1 cellular context compared by ENCODE assay signal in the genomic region with DNA sequence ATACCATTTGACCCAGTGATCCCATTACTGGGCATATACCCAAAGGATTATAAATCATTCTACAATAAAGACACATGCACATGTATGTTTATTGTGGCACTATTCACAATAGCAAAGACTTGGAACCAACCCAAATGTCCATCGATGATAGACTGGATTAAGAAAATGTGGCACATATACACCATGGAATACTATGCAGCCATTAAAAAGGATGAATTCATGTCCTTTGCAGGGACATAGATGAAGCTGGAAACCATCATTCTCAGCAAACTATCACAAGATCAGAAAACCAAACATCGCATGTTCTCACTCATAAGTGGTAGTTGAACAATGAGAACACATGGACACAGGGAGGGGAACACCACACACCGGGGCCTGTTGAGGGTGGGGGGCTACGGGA.
A peak's percentile ranks its signal among the peaks of the same experiment; 100 is the strongest.
TF ChIP-seq lines count a peak whose summit lies in the region.
"Not testable (repeated sequence)": the region's sequence is repeated elsewhere in the genome, so short reads cannot be mapped to it uniquely, and the experiment has no call there.

No MANE protein-coding gene starts in this region.

- CTCF ChIA-PET in HEK293 (lab: Yijun Ruan, JAX): interaction anchor here (0.6 to 2.7 kb wide), 3 partner anchors 10 to 140 kb away, joined by 3 to 18 read pairs (median 3); no protein-coding TSS in a partner anchor

- TF ChIP-seq CTCF in HEK293 (tag by site-specific recombination; IDR thresholded peaks at IDR 0.05): not testable (repeated sequence)

- not testable (repeated sequence) for H3K4me3 ChIP-seq in HEK293 (ENCODE audit: low read depth, low read length)

- not testable (repeated sequence) for H3K27ac ChIP-seq in HEK293 (ENCODE audit: extremely low read depth, low read depth, low read length)

- not testable (repeated sequence) for H3K4me1 ChIP-seq in HEK293 (ENCODE audit: control insufficient read depth, insufficient read depth, low read length)

- not testable (repeated sequence) for H3K36me3 ChIP-seq in HEK293 (ENCODE audit: control insufficient read depth in 2 of 2, insufficient read depth in 1 of 2, low read length in 2 of 2)

- POLR2A ChIA-PET in HEK293 (lab: Yijun Ruan, JAX): not testable (repeated sequence)

- H3K9me3 ChIP-seq in HEK293 (ENCODE audit: control insufficient read depth, insufficient read depth, low read depth, low read length): not testable (repeated sequence)

TF ChIP-seq in HEK293, 187 proteins besides CTCF, POLR2A, EP300 and RAD21:
- TF ChIP-seq, protein P1, sequence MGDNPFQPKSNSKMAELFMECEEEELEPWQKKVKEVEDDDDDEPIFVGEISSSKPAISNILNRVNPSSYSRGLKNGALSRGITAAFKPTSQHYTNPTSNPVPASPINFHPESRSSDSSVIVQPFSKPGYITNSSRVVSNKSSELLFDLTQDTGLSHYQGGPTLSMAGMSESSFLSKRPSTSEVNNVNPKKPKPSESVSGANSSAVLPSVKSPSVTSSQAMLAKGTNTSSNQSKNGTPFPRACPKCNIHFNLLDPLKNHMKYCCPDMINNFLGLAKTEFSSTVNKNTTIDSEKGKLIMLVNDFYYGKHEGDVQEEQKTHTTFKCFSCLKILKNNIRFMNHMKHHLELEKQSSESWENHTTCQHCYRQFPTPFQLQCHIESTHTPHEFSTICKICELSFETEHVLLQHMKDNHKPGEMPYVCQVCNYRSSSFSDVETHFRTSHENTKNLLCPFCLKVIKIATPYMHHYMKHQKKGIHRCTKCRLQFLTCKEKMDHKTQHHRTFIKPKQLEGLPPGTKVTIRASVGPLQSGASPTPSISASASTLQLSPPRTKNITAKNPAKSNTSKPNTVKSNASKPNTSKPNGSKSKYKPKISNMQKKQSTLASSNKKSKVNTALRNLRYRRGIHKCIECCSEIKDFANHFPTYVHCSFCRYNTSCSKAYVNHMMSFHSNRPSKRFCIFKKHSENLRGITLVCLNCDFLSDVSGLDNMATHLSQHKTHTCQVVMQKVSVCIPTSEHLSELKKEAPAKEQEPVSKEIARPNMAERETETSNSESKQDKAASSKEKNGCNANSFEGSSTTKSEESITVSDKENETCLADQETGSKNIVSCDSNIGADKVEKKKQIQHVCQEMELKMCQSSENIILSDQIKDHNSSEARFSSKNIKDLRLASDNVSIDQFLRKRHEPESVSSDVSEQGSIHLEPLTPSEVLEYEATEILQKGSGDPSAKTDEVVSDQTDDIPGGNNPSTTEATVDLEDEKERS (tag by site-specific recombination; IDR thresholded peaks at IDR 0.05): peak; percentile 80
- peak; percentile 93 for TF ChIP-seq ZNF146 (tag by site-specific recombination; IDR thresholded peaks at IDR 0.05)
- TF ChIP-seq, protein P2, sequence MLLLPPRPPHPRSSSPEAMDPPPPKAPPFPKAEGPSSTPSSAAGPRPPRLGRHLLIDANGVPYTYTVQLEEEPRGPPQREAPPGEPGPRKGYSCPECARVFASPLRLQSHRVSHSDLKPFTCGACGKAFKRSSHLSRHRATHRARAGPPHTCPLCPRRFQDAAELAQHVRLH (tag by site-specific recombination; IDR thresholded peaks at IDR 0.05): 0 out of 2 replicates have a peak, but pooled peaks have one; percentile 42
TF ChIP-seq in HEK293: peak in this region for 3; not testable (repeated sequence) for 184.
